ENCODE assay signal across 8 cellular contexts in the genomic region with DNA sequence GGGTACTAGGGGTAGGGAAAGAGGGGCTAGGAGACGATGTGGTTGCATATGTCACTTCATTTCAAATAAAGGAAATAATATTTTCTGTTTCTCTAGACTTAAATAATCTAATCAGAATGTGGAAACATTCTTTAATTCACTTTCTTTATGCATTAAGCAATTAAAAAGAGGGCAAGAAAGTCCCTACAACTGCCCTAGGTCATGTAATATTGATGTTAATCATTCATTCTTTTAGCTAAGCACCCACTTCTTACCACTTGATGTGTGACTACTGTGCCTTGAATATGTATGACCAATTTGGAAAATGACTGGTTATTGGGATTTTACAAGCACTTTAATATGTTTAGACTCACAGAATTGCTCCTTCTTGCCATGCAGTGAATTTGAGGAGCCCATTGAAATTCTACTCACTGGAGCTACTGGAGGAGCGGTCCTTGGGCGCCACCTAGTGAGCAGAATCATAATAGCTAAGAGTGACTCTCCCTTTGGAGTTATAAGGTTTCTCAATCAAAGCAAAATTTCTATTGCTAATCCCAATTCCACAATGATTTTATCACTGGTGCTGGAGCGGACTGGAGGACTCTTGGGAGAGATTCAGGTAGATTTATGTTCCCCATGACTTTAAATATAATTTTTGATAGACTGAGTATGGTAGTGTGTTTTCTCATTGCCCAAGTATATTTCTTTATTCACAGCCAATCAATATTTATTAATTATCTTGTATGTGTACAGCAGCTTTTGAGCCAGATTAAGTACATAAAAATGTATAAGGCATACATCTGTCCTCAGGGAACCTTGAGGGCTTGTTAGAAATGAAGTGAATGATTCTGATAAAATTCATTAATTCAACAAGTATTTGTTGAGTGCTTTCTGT.
DNase-seq lines count a peak whose midpoint lies in the region; ATAC-seq, FAIRE-seq and TF ChIP-seq lines count a peak whose summit lies in the region.

No MANE protein-coding gene starts in this region.

- no peaks in the 10 kb centered on the region for H3K36me3 ChIP-seq in body of pancreas (replicated peaks in 1 of 2; ENCODE audit: insufficient read depth in 1 of 2, low read depth in 2 of 2)

- WGBS in body of pancreas, 2 donors: 25 to 26% methylated on average over 4 of the region's 4 CpGs

- H3K27ac ChIP-seq in body of pancreas: no peak overlapping the region

- FAIRE-seq in TTC549 (lab: Jason Lieb, UNC): peak; percentile 71

- H3K4me3 ChIP-seq in body of pancreas: no peak overlapping the region

- no peaks in the 10 kb centered on the region for H3K9me3 ChIP-seq in body of pancreas

- no peaks in the 10 kb centered on the region for H3K4me1 ChIP-seq in body of pancreas

- ATAC-seq in HG02884 (IDR thresholded peaks at IDR 0.05; ENCODE audit: unreplicated experiment) (peak; percentile 97), body of pancreas (peak; percentile 88)

- no peaks in the 10 kb centered on the region for H3K27me3 ChIP-seq in body of pancreas

- peak; percentile 67 for DNase-seq in SIG-M5 treated with dmso at 0.1 percent for 504 hours (lab: John Stamatoyannopoulos, UW; ENCODE audit: unreplicated experiment)
- no peak for DNase-seq in SIG-M5 (lab: John Stamatoyannopoulos, UW)
- peak; percentile 60 for DNase-seq in NCI-H1694 (lab: John Stamatoyannopoulos, UW)
- DNase-seq in body of pancreas: peak; percentile 75 to 77 (median 76)
- peak; percentile 90 for DNase-seq in inferior parietal cortex (ENCODE audit: extremely low spot score)
- DNase-seq in stimulated activated CD4-positive, alpha-beta T cell treated with anti-CD3 and anti-CD28 coated beads, Interleukin-15, amount 100 ng/mL, for 48 hours (ENCODE audit: low read depth in 2 of 2): peak; percentile 27 to 61

- intact Hi-C loops in body of pancreas (cut with DNase I): no loop called here

- peak; percentile 47 to 87 (median 74) for TF ChIP-seq CTCF in body of pancreas (IDR thresholded peaks at IDR 0.05)

- no peak for TF ChIP-seq POLR2A in body of pancreas (IDR thresholded peaks at IDR 0.05)
